9 cellular contexts compared by ENCODE assay signal in the genomic region with DNA sequence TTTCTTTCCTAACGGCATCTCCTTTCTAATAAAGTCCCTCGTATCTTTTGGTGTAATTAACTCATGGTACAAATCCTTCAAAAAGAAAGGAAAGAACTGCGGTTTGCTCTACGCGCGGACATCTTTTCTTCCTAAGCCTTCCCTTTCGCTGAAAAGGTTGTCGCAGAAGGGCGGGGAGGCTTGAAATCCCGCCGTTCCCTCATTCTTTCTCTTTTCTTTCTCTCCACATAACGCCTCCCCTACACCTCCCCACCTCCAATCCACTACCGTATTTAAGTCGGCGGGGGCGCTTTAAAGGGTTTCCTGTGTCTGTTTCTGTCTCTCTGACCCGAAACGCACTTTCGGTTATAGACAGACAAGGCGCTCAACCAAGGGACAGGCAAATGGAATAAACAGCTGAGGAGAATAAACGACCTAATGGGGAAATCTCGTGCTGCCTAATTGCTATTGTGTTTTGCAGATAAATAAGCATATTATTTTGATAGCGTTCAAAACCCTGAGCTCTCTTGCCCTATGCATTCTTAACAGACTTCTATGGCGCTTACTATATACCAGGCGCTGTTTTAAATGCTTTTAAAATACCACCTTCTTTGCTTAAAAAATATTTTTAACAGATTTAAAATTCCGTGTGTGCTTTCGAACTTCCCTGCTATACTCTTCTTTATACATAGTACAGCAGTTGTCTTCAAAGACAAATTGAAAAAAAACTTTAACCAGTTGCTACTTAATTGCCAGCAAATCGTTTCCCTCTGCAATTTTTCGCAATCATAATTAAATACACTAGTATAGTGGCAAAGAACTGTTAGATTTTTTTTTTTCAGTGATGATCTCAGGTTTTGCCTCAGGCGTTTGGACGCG. TPM values are rescaled to one million over a fixed set of nuclear protein-coding genes. Genes with fewer than 3 reads are reported as not detected.
DNase-seq lines count a peak whose midpoint lies in the region; ATAC-seq and TF ChIP-seq lines count a peak whose summit lies in the region.
"Had no signal": no experiment of that assay in that cellular context is flagged by ENCODE, and none has a peak within 500 bp of the region (broad histone marks: within the 10 kb centered on the region; RNA-seq: fewer than 3 reads in every experiment).

No MANE protein-coding gene starts in this region.

- H3K4me1 ChIP-seq in DND-41 (ENCODE audit: insufficient read depth, low read length): peaks cover 13% of the 10 kb centered on the region

- intact Hi-C loops in left colon (cut with DNase I, micrococcal nuclease): no loop called here

- no peaks in the 10 kb centered on the region for H4K20me1 ChIP-seq in DND-41 (ENCODE audit: insufficient read depth, low read length)

- peak overlapping the region; percentile 81 for H3K4me3 Mint-ChIP-seq in central memory CD8-positive, alpha-beta T cell

- peak overlapping the region; percentile 73 for H3K27ac Mint-ChIP-seq in central memory CD8-positive, alpha-beta T cell (ENCODE audit: low read depth)

- no peaks in the 10 kb centered on the region for H3K9me3 ChIP-seq in DND-41 (ENCODE audit: insufficient read depth, low read length, severe bottlenecking)
- H3K9me3 ChIP-seq in WERI-Rb-1 (ENCODE audit: severe bottlenecking): no peaks in the 10 kb centered on the region

- peaks cover 33% of the 10 kb centered on the region for H3K4me1 Mint-ChIP-seq in central memory CD8-positive, alpha-beta T cell

- H3K79me2 ChIP-seq in DND-41 (ENCODE audit: insufficient read depth, low read length): no peaks in the 10 kb centered on the region

- ATAC-seq in DND-41 (ENCODE audit: insufficient read depth, low read depth): peak; percentile 97
- ATAC-seq in GM21515 (IDR thresholded peaks at IDR 0.05; ENCODE audit: unreplicated experiment): peak; percentile 64
- ATAC-seq in central memory CD8-positive, alpha-beta T cell (replicated peaks; ENCODE audit: extremely low read depth, poor library complexity, severe bottlenecking): peak; percentile 75
- no peak for ATAC-seq in left colon

- H3K4me3 ChIP-seq in DND-41 (ENCODE audit: low read depth in 1 of 2, low read length in 2 of 2) (peak overlapping the region; percentile 10 to 55; a peak in 3 of 4 replicates), WERI-Rb-1 (ENCODE audit: low read depth, low read length) (peak overlapping the region; percentile 52)

- peaks cover 55% of the 10 kb centered on the region for H3K27me3 Mint-ChIP-seq in central memory CD8-positive, alpha-beta T cell

- peak overlapping the region; percentile 67 for H2AFZ ChIP-seq in DND-41 (ENCODE audit: low read depth, low read length)

- no peaks in the 10 kb centered on the region for H3K9me3 Mint-ChIP-seq in central memory CD8-positive, alpha-beta T cell

- no peaks in the 10 kb centered on the region for H3K36me3 ChIP-seq in DND-41 (ENCODE audit: insufficient read depth, low read length)
- H3K36me3 ChIP-seq in WERI-Rb-1: no peaks in the 10 kb centered on the region

- H3K27ac ChIP-seq in DND-41 (ENCODE audit: low read length): peak overlapping the region; percentile 44; the same call in 1 of the 2 replicates
- H3K27ac ChIP-seq in WERI-Rb-1: no peak overlapping the region

- peak overlapping the region; percentile 46 for H3K9ac ChIP-seq in DND-41 (ENCODE audit: low read depth, low read length)

- peaks cover 8% of the 10 kb centered on the region for H3K36me3 Mint-ChIP-seq in central memory CD8-positive, alpha-beta T cell (ENCODE audit: insufficient read depth)

- H3K4me2 ChIP-seq in DND-41 (ENCODE audit: insufficient read depth, low read length): peak overlapping the region; percentile 63

- peak; percentile 77 for DNase-seq in DND-41
- DNase-seq in HuH-7.5 (ENCODE audit: low spot score): peak; percentile 67
- peak; percentile 42 for DNase-seq in WERI-Rb-1
- DNase-seq in central memory CD8-positive, alpha-beta T cell (ENCODE audit: low spot score in 2 of 2): peak; percentile 39 to 58
- peak; percentile 58 to 69 for DNase-seq in left colon
- peak; percentile 38 to 60 for DNase-seq in stimulated activated CD4-positive, alpha-beta T cell treated with anti-CD3 and anti-CD28 coated beads, Interleukin-1b, Interleukin-23, amount 100 ng/mL, for 4 hours (ENCODE audit: low read depth in 2 of 2)
- DNase-seq in hepatic stellate cell (ENCODE audit: low spot score): no peak

- peaks cover 16% of the 10 kb centered on the region for H3K27me3 ChIP-seq in DND-41 (ENCODE audit: insufficient read depth, low read length, poor library complexity)
- peaks cover 21% of the 10 kb centered on the region for H3K27me3 ChIP-seq in WERI-Rb-1 (ENCODE audit: insufficient read depth, low read depth, severe bottlenecking)

- peak; percentile 16 for TF ChIP-seq CTCF in DND-41 (IDR thresholded peaks at IDR 0.05; ENCODE audit: borderline replicate concordance, extremely low read depth, low read length, poor library complexity, severe bottlenecking)
- TF ChIP-seq CTCF in WERI-Rb-1 (IDR thresholded peaks at IDR 0.05; ENCODE audit: low read depth, low read length): no peak

RNA-seq across cellular contexts. Expression of a gene that starts 2.5 kb away (rescaled TPM):
- total RNA-seq in left colon: 1 to 10 TPM in 1 of 2 donors, under 1 TPM in 1; 0.76 to 1.3 TPM
- total RNA-seq: activated CD8-positive, alpha-beta memory T cell treated with anti-CD3 and anti-CD28 coated beads for 36 hours had no signal

RNA-seq across cellular contexts. Expression of a gene that starts 43.8 kb away (rescaled TPM):
- 10 to 100 TPM; 25.6 to 39.2 TPM for total RNA-seq in left colon
